Comparison of ENCODE assay signal across 10 cellular contexts in genomic region chr12:67452119-67452805, GRCh38.
DNase-seq lines count a peak whose midpoint lies in the region; ATAC-seq, FAIRE-seq and TF ChIP-seq lines count a peak whose summit lies in the region.
"Had no signal": no experiment of that assay in that cellular context is flagged by ENCODE, and none has a peak within 500 bp of the region (broad histone marks: within the 10 kb centered on the region; RNA-seq: fewer than 3 reads in every experiment).

No MANE protein-coding gene starts in this region.

- peaks cover 12% of the 10 kb centered on the region for H3K27me3 Mint-ChIP-seq in activated B cell treated with CpG ODN at 0.5 μM for 24 hours

- TF ChIP-seq CTCF in GM10248 (IDR thresholded peaks at IDR 0.05; ENCODE audit: control extremely low read depth, extremely low read depth, low read depth, missing control alignments), result no peak
- no peak for TF ChIP-seq CTCF in activated B cell treated with CpG ODN at 0.5 μM for 24 hours (IDR thresholded peaks at IDR 0.05)

- peak overlapping the region; percentile 54 for H3K27ac Mint-ChIP-seq in activated B cell treated with CpG ODN at 0.5 μM for 24 hours

- CTCF ChIA-PET in GM10248 (lab: Yijun Ruan, JAX) (interaction anchor here (1.1 to 3.7 kb wide), 4 partner anchors 8 to 22 kb away, joined by 4 to 23 read pairs (median 4); no protein-coding TSS in a partner anchor), activated B cell treated with CpG ODN at 0.5 μM for 24 hours (lab: Charles Lee) (interaction anchor here (0.6 to 1.0 kb wide), 2 partner anchors 19 to 1870 kb away, joined by 3 read pairs; no protein-coding TSS in a partner anchor)

- H3K4me3 Mint-ChIP-seq in activated B cell treated with CpG ODN at 0.5 μM for 24 hours, result peak overlapping the region; percentile 17

- FAIRE-seq in HTR-8/SVneo (lab: Jason Lieb, UNC), result no peak

- peak; percentile 60 for ATAC-seq in GM19328 (IDR thresholded peaks at IDR 0.05; ENCODE audit: unreplicated experiment)
- ATAC-seq in HG03066 (IDR thresholded peaks at IDR 0.05; ENCODE audit: low read depth, unreplicated experiment), result peak; percentile 56
- ATAC-seq in activated B cell treated with CpG ODN at 0.5 μM for 24 hours (ENCODE audit: low read depth), result peak; percentile 60
- no peak for ATAC-seq in left lobe of liver
- ATAC-seq: psoas muscle had no signal

- peaks cover 3% of the 10 kb centered on the region for H3K9me3 Mint-ChIP-seq in activated B cell treated with CpG ODN at 0.5 μM for 24 hours

- H3K4me1 Mint-ChIP-seq in activated B cell treated with CpG ODN at 0.5 μM for 24 hours, result peaks cover 40% of the 10 kb centered on the region

- peak; percentile 20 for DNase-seq in GM10248 (ENCODE audit: extremely low spot score)
- DNase-seq in activated B cell treated with CpG ODN at 0.5 μM for 24 hours, result no peak
- DNase-seq in left lobe of liver (ENCODE audit: low spot score), result no peak
- DNase-seq in NCI-H345 (lab: John Stamatoyannopoulos, UW), result no peak
- DNase-seq in HTR-8/SVneo (ENCODE audit: insufficient read length, low spot score), result no peak
- DNase-seq in foreskin melanocyte, result no peak
- DNase-seq: NCI-H1436, psoas muscle had no signal

- H3K36me3 Mint-ChIP-seq in activated B cell treated with CpG ODN at 0.5 μM for 24 hours (ENCODE audit: low read depth), result no peaks in the 10 kb centered on the region

- POLR2A ChIA-PET in GM10248 (lab: Yijun Ruan, JAX) (interaction anchor here (1.0 kb wide), 1 partner anchor 70 kb away, joined by 4 read pairs; no protein-coding TSS in a partner anchor), activated B cell treated with CpG ODN at 0.5 μM for 24 hours (lab: Charles Lee) (interaction anchor here (0.8 to 1.5 kb wide), 3 partner anchors 11 to 537 kb away, joined by 4 to 12 read pairs (median 5); partner anchors contain the start of genes CAND1 and IFNG-AS1)

- intact Hi-C loops in activated B cell treated with CpG ODN at 0.5 μM for 24 hours (cut with micrococcal nuclease), result loop anchor here (1.0 to 5.0 kb wide), 3 partner anchors 17 to 540 kb away; no protein-coding TSS in a partner anchor
